In genomic region chr14:68574461-68574860, GRCh38 we compare ENCODE assay signal across 21 cellular contexts.
DNase-seq lines count a peak whose midpoint lies in the region; ATAC-seq and TF ChIP-seq lines count a peak whose summit lies in the region.
"Had no signal": no experiment of that assay in that cellular context is flagged by ENCODE, and none has a peak within 500 bp of the region (broad histone marks: within the 10 kb centered on the region; RNA-seq: fewer than 3 reads in every experiment).

No MANE protein-coding gene starts in this region.

- TF ChIP-seq CTCF in RWPE1 (conservative IDR thresholded peaks at IDR 0.05; ENCODE audit: low read depth) = no peak

- peaks cover 4 to 5% of the 10 kb centered on the region in 2 donors for H3K36me3 Mint-ChIP-seq in stimulated activated naive B cell treated with anti-CD40 and anti-IgM and Interleukin-4, amounts not matched to agents 10 μg/mL and 1 μg/mL and 100 μg/mL, for 72 hours
- H3K36me3 Mint-ChIP-seq: CD4-positive, CD25-positive, alpha-beta regulatory T cell had no signal

- POLR2A ChIA-PET in RWPE1 (lab: Yijun Ruan, JAX; ENCODE audit: low non-redundant PET) = no interaction called here

- no peak overlapping the region for H3K4me3 Mint-ChIP-seq in stimulated activated naive B cell treated with anti-CD40 and anti-IgM and Interleukin-4, amounts not matched to agents 10 μg/mL and 1 μg/mL and 100 μg/mL, for 72 hours
- H3K4me3 Mint-ChIP-seq: CD4-positive, CD25-positive, alpha-beta regulatory T cell had no signal

- H3K9me3 Mint-ChIP-seq in stimulated activated naive B cell treated with anti-CD40 and anti-IgM and Interleukin-4, amounts not matched to agents 10 μg/mL and 1 μg/mL and 100 μg/mL, for 72 hours = no peaks in the 10 kb centered on the region

- H3K27ac ChIP-seq in RWPE1 = peak overlapping the region; percentile 17; the same call in 1 of the 2 replicates
- H3K27ac ChIP-seq: HL-60 had no signal

- no peaks in the 10 kb centered on the region for H3K27me3 Mint-ChIP-seq in stimulated activated naive B cell treated with anti-CD40 and anti-IgM and Interleukin-4, amounts not matched to agents 10 μg/mL and 1 μg/mL and 100 μg/mL, for 72 hours
- H3K27me3 Mint-ChIP-seq: CD4-positive, CD25-positive, alpha-beta regulatory T cell had no signal

- peaks cover 19 to 22% of the 10 kb centered on the region in 2 donors for H3K4me1 Mint-ChIP-seq in stimulated activated naive B cell treated with anti-CD40 and anti-IgM and Interleukin-4, amounts not matched to agents 10 μg/mL and 1 μg/mL and 100 μg/mL, for 72 hours

- DNase-seq in CD1c-positive myeloid dendritic cell (ENCODE audit: extremely low spot score) (peak; percentile 18), RWPE1 (ENCODE audit: low spot score) (no peak), mesenteric fat pad (ENCODE audit: low spot score) (peak; percentile 53), NCI-H146 (lab: John Stamatoyannopoulos, UW) (no peak), NCI-H2196 treated with DMSO at 0.1 percent for 48 hours (lab: John Stamatoyannopoulos, UW; ENCODE audit: unreplicated experiment) (no peak)
- DNase-seq in stimulated activated naive B cell treated with anti-CD40 and anti-IgM and Interleukin-4, amounts not matched to agents 10 μg/mL and 1 μg/mL and 100 μg/mL, for 72 hours = no peak
- DNase-seq in activated effector memory CD4-positive, alpha-beta T cell treated with Interleukin-2 at 50 U/mL for 16 hours = no peak
- DNase-seq: ACHN; CD4-positive, CD25-positive, alpha-beta regulatory T cell; COR-L47; DMS 273 treated with DMSO at 0.1 percent for 48 hours; DND-41; NCI-H1048; NCI-H1436; NCI-H2029 treated with DMSO at 0.1 percent for 48 hours; NCI-H2171 treated with DMSO at 0.1 percent for 48 hours; NCI-H446 treated with DMSO at 0.1 percent for 48 hours; NCI-H69; OCI-M1 had no signal

- CTCF ChIA-PET in RWPE1 (lab: Yijun Ruan, JAX) = no interaction called here

- no peak for ATAC-seq in stimulated activated naive B cell treated with anti-CD40 and anti-IgM and Interleukin-4, amounts not matched to agents 10 μg/mL and 1 μg/mL and 100 μg/mL, for 72 hours (replicated peaks)
- no peak for ATAC-seq in HG02852 (IDR thresholded peaks at IDR 0.05; ENCODE audit: unreplicated experiment)

- peak overlapping the region; percentile 38 for H3K27ac Mint-ChIP-seq in stimulated activated naive B cell treated with anti-CD40 and anti-IgM and Interleukin-4, amounts not matched to agents 10 μg/mL and 1 μg/mL and 100 μg/mL, for 72 hours
- H3K27ac Mint-ChIP-seq: CD4-positive, CD25-positive, alpha-beta regulatory T cell had no signal

Comparison
In these comparisons a context has a peak if more than half of its experiments do, and no peak if none do; other contexts are left out.
1. DNase-seq: peak in CD1c-positive myeloid dendritic cell (single experiment) and mesenteric fat pad (single experiment); none in RWPE1 (single experiment), stimulated activated naive B cell treated with anti-CD40 and anti-IgM and Interleukin-4, amounts not matched to agents 10 μg/mL and 1 μg/mL and 100 μg/mL, for 72 hours (single experiment), NCI-H146 (single experiment), NCI-H2196 treated with DMSO at 0.1 percent for 48 hours (single experiment) and activated effector memory CD4-positive, alpha-beta T cell treated with Interleukin-2 at 50 U/mL for 16 hours (single experiment).